ENCODE assay signal across 20 cellular contexts in genomic region chr10:100065084-100065660, GRCh38. TPM values are rescaled to one million over a fixed set of nuclear protein-coding genes. Genes with fewer than 3 reads are reported as not detected.
A peak's percentile ranks its signal among the peaks of the same experiment; 100 is the strongest.
DNase-seq lines count a peak whose midpoint lies in the region; ATAC-seq and TF ChIP-seq lines count a peak whose summit lies in the region.
"Had no signal": no experiment of that assay in that cellular context is flagged by ENCODE, and none has a peak within 500 bp of the region (broad histone marks: within the 10 kb centered on the region; RNA-seq: fewer than 3 reads in every experiment).

No MANE protein-coding gene starts in this region.

- H2BK5ac ChIP-seq in H9 (ENCODE audit: insufficient read length, low read length), result no peak overlapping the region
- H2BK5ac ChIP-seq in trophoblast cell (ENCODE audit: low read depth, low read length, poor library complexity), result no peak overlapping the region

- H3T11ph ChIP-seq in H9 (ENCODE audit: low read length), result no peak overlapping the region

- no peak overlapping the region for H2AFZ ChIP-seq in H9 (ENCODE audit: low read length)
- H2AFZ ChIP-seq in trophoblast cell (ENCODE audit: insufficient read depth, low read length, poor library complexity), result peak overlapping the region; percentile 71

- H2AK5ac ChIP-seq in H9 (ENCODE audit: insufficient read length, low read length) (no peak overlapping the region), trophoblast cell (ENCODE audit: low read length) (no peak overlapping the region)

- H3K36me3 Mint-ChIP-seq in H9 (ENCODE audit: insufficient read depth in 1 of 3, low read depth in 3 of 3), result no peaks in the 10 kb centered on the region
- H3K36me3 Mint-ChIP-seq in naive thymus-derived CD8-positive, alpha-beta T cell, result no peaks in the 10 kb centered on the region
- H3K36me3 Mint-ChIP-seq: CD4-positive, alpha-beta memory T cell had no signal

- H3K4me1 Mint-ChIP-seq in H9, result 0 out of 4 replicates have a peak, but pooled peaks cover 0 to 7% of the 10 kb centered on the region in 2 experiments
- no peaks in the 10 kb centered on the region for H3K4me1 Mint-ChIP-seq in naive thymus-derived CD8-positive, alpha-beta T cell
- H3K4me1 Mint-ChIP-seq: CD4-positive, alpha-beta memory T cell had no signal

- H3K18ac ChIP-seq in H9 (ENCODE audit: insufficient read length, low read depth, low read length) (no peak overlapping the region), trophoblast cell (ENCODE audit: low read length) (no peak overlapping the region)

- no peak overlapping the region for H4K5ac ChIP-seq in H9 (ENCODE audit: insufficient read length, low read depth, low read length)

- TF ChIP-seq CTCF in H9 (conservative IDR thresholded peaks at IDR 0.05), result no peak

- H3K79me2 ChIP-seq in H9 (ENCODE audit: insufficient read depth, low read length), result no peaks in the 10 kb centered on the region
- no peaks in the 10 kb centered on the region for H3K79me2 ChIP-seq in trophoblast cell (ENCODE audit: control insufficient read depth, insufficient read depth, low read length, poor library complexity)

- H4K8ac ChIP-seq in H9 (replicated peaks; ENCODE audit: insufficient read length, low read depth, low read length) (no peak overlapping the region), trophoblast cell (ENCODE audit: low read depth, low read length) (no peak overlapping the region)

- H3K27me3 ChIP-seq in H9 (ENCODE audit: insufficient read depth, low read length) (no peaks in the 10 kb centered on the region), trophoblast cell (ENCODE audit: insufficient read depth, low read length) (no peaks in the 10 kb centered on the region)
- H3K27me3 ChIP-seq: Peyer's patch had no signal

- H4K12ac ChIP-seq in trophoblast cell (ENCODE audit: low read depth, low read length), result peak overlapping the region; percentile 84

- no peaks in the 10 kb centered on the region for H3K27me3 Mint-ChIP-seq in H9 (ENCODE audit: low read depth)
- peaks cover 14 to 24% (median 15%) of the 10 kb centered on the region in 5 donors for H3K27me3 Mint-ChIP-seq in naive thymus-derived CD8-positive, alpha-beta T cell

- no peaks in the 10 kb centered on the region for H4K20me1 ChIP-seq in H9 (ENCODE audit: control insufficient read depth, insufficient read depth, insufficient read length)

- H3K23ac ChIP-seq in H9 (ENCODE audit: insufficient read length, low read depth, low read length), result no peak overlapping the region
- no peak overlapping the region for H3K23ac ChIP-seq in trophoblast cell (ENCODE audit: low read length)

- H2BK12ac ChIP-seq in H9 (ENCODE audit: insufficient read length, low read depth, low read length), result no peak overlapping the region
- H2BK12ac ChIP-seq in trophoblast cell (ENCODE audit: low read length), result no peak overlapping the region

- H3K4ac ChIP-seq in H9 (ENCODE audit: low read depth, low read length) (no peak overlapping the region), trophoblast cell (ENCODE audit: low read depth, low read length) (no peak overlapping the region)

- H3K27ac Mint-ChIP-seq in H9, result no peak overlapping the region
- H3K27ac Mint-ChIP-seq in naive thymus-derived CD8-positive, alpha-beta T cell, result no peak overlapping the region
- H3K27ac Mint-ChIP-seq: CD4-positive, alpha-beta memory T cell had no signal

- H2BK120ac ChIP-seq in H9 (ENCODE audit: low read depth, low read length, poor library complexity, severe bottlenecking) (no peak overlapping the region), trophoblast cell (ENCODE audit: insufficient read depth, low read length, poor library complexity) (no peak overlapping the region)

- H3K9me3 Mint-ChIP-seq in H9, result no peaks in the 10 kb centered on the region; a peak in 1 of 5 replicates
- peaks cover 0 to 3% (median 0%) of the 10 kb centered on the region in 9 donors for H3K9me3 Mint-ChIP-seq in naive thymus-derived CD8-positive, alpha-beta T cell

- H3K4me2 ChIP-seq in H9 (ENCODE audit: insufficient read depth, insufficient read length, low read length) (no peak overlapping the region), trophoblast cell (ENCODE audit: low read length) (no peak overlapping the region)
- H3K4me2 ChIP-seq: A549 had no signal

- H3K27ac ChIP-seq in H9 (ENCODE audit: insufficient read length, low read depth, low read length) (no peak overlapping the region), trophoblast cell (ENCODE audit: low read depth, low read length) (no peak overlapping the region)
- H3K27ac ChIP-seq: A549, Peyer's patch had no signal

- H3K4me3 ChIP-seq in iPS-18c (ENCODE audit: insufficient read depth, low read depth, low read length) (peak overlapping the region; percentile 4; the same call in 1 of the 2 replicates), trophoblast cell (ENCODE audit: low read depth, low read length) (no peak overlapping the region)
- H3K4me3 ChIP-seq: A549, Peyer's patch had no signal

- H3K56ac ChIP-seq in H9 (ENCODE audit: insufficient read length, low read depth, low read length), result no peak overlapping the region

- POLR2A ChIA-PET in naive thymus-derived CD8-positive, alpha-beta T cell (lab: Charles Lee), result no interaction called here

- no peak for ATAC-seq in naive thymus-derived CD8-positive, alpha-beta T cell
- ATAC-seq: A549, SK-N-SH treated with all-trans-retinoic acid at 6 μM for 48 hours had no signal

- H2BK20ac ChIP-seq in H9 (ENCODE audit: low read depth, low read length, poor library complexity, severe bottlenecking), result no peak overlapping the region

- no peak overlapping the region for H3K14ac ChIP-seq in H9 (ENCODE audit: insufficient read depth, low read length)
- peak overlapping the region; percentile 37 for H3K14ac ChIP-seq in trophoblast cell (ENCODE audit: low read length)

- H3K4me1 ChIP-seq in H9 (ENCODE audit: insufficient read depth, low read length), result no peaks in the 10 kb centered on the region
- no peaks in the 10 kb centered on the region for H3K4me1 ChIP-seq in trophoblast cell (ENCODE audit: control insufficient read depth in 1 of 2, insufficient read depth in 2 of 2, low read length in 2 of 2)
- H3K4me1 ChIP-seq: A549, Peyer's patch had no signal

- H2BK15ac ChIP-seq in H9 (ENCODE audit: low read depth, low read length), result no peak overlapping the region

- no peaks in the 10 kb centered on the region for H3K36me3 ChIP-seq in trophoblast cell (ENCODE audit: control insufficient read depth in 1 of 2, insufficient read depth in 2 of 2, low read length in 2 of 2)
- H3K36me3 ChIP-seq: Peyer's patch had no signal

- H4K91ac ChIP-seq in H9 (ENCODE audit: insufficient read length, low read depth, low read length) (no peak overlapping the region), trophoblast cell (ENCODE audit: low read depth, low read length) (no peak overlapping the region)

- DNase-seq in H9 (peak; percentile 87), ecto neural progenitor cell (ENCODE audit: low spot score) (peak; percentile 62), trophoblast cell (no peak), NCI-H2196 (lab: John Stamatoyannopoulos, UW; ENCODE audit: unreplicated experiment) (no peak), RPMI8226 (no peak)
- DNase-seq in naive thymus-derived CD8-positive, alpha-beta T cell, result no peak
- DNase-seq: CD4-positive, alpha-beta memory T cell; DMS53; EL; KBM-7; NCI-H1105 treated with DMSO at 0.1 percent for 48 hours; NCI-H1694; NCI-H2081 treated with DMSO at 0.1 percent for 48 hours; Peyer's patch; SHP77 treated with DMSO at 0.1 percent for 48 hours had no signal

- H3K9me3 ChIP-seq in H9 (ENCODE audit: control insufficient read depth, low read depth, low read length) (no peaks in the 10 kb centered on the region), iPS-18c (ENCODE audit: control insufficient read depth, insufficient read depth, low read length) (no peaks in the 10 kb centered on the region), trophoblast cell (ENCODE audit: insufficient read depth, low read depth, low read length) (no peaks in the 10 kb centered on the region)
- H3K9me3 ChIP-seq: A549, Peyer's patch had no signal

- H3K23me2 ChIP-seq in H9 (ENCODE audit: insufficient read length, low read depth, low read length, poor library complexity, severe bottlenecking), result no peaks in the 10 kb centered on the region

- H3K79me1 ChIP-seq in H9 (ENCODE audit: insufficient read depth, low read depth, low read length, poor library complexity, severe bottlenecking) (no peaks in the 10 kb centered on the region), trophoblast cell (ENCODE audit: low read length) (no peaks in the 10 kb centered on the region)

- no peak overlapping the region for H3K9ac ChIP-seq in H9 (ENCODE audit: extremely low read depth, insufficient read length, low read length)
- H3K9ac ChIP-seq in trophoblast cell (ENCODE audit: low read length), result no peak overlapping the region

- WGBS in H9 (ENCODE audit: extremely low coverage, insufficient read length, low lambda C conversion rate), result no CpG with 5 or more reads among the region's 23 CpGs
- no CpG with 5 or more reads among the region's 23 CpGs for WGBS in trophoblast cell (ENCODE audit: extremely low coverage, insufficient coverage, insufficient read length)

- no peak overlapping the region for H3K4me3 Mint-ChIP-seq in H9
- H3K4me3 Mint-ChIP-seq in naive thymus-derived CD8-positive, alpha-beta T cell, result no peak overlapping the region
- H3K4me3 Mint-ChIP-seq: CD4-positive, alpha-beta memory T cell had no signal

RNA-seq across cellular contexts. Expression of gene CPN1, which starts 16.5 kb away (rescaled TPM):
- total RNA-seq in H9 (2021), result not detected in 2 replicates
- not detected in 2 replicates for polyA plus RNA-seq in trophoblast cell (2013)
- total RNA-seq in naive thymus-derived CD8-positive, alpha-beta T cell, result not detected
- polyA plus RNA-seq in naive thymus-derived CD8-positive, alpha-beta T cell, result not detected
- total RNA-seq: CD4-positive, alpha-beta memory T cell; NCI-H460; Peyer's patch had no signal
- polyA plus RNA-seq: BJ; CD4-positive, alpha-beta memory T cell had no signal

RNA-seq across cellular contexts. Expression of gene DNMBP, which starts 55.4 kb away (rescaled TPM):
- total RNA-seq in H9 (2021), result 25.0 and 25.6 TPM in 2 replicates
- 16.5 and 17.5 TPM in 2 replicates for polyA plus RNA-seq in trophoblast cell (2013)
- total RNA-seq in naive thymus-derived CD8-positive, alpha-beta T cell, result 1 to 10 TPM; 5.8 to 6.5 TPM
- 1 to 10 TPM in 2 of 3 donors, under 1 TPM in 1; 0.59 to 1.6 (median 1.1) TPM for polyA plus RNA-seq in naive thymus-derived CD8-positive, alpha-beta T cell

Comparison
In these comparisons a context has a peak if more than half of its experiments do, and no peak if none do; other contexts are left out.
1. DNase-seq: peak in H9 (single experiment) and ecto neural progenitor cell (single experiment); none in trophoblast cell (0 of 2), NCI-H2196 (single experiment), RPMI8226 (single experiment) and naive thymus-derived CD8-positive, alpha-beta T cell (0 of 10).